ENCODE assay signal across 21 cellular contexts in genomic region chr11:74941492-74941891, GRCh38.
"Had no signal": no experiment of that assay in that cellular context is flagged by ENCODE, and none has a peak within 500 bp of the region (broad histone marks: within the 10 kb centered on the region; RNA-seq: fewer than 3 reads in every experiment).

No MANE protein-coding gene starts in this region.

- H3K27me3 Mint-ChIP-seq: activated CD4-positive, alpha-beta memory T cell treated with anti-CD3 and anti-CD28 coated beads, Interleukin-2, amount 10 ng/mL, durations not matched to agents 7 days and 5 days; activated CD4-positive, alpha-beta T cell treated with anti-CD3 and anti-CD28 coated beads for 36 hours; stimulated activated naive CD8-positive, alpha-beta T cell treated with anti-CD3 and anti-CD28 coated beads, Interleukin-15, Interleukin-2, amounts not matched to agents 100 ng/mL and 50 ng/mL, for 24 hours; type B pancreatic cell had no signal

- ATAC-seq: activated CD4-positive, alpha-beta T cell treated with anti-CD3 and anti-CD28 coated beads for 36 hours; activated naive CD4-positive, alpha-beta T cell treated with anti-CD3 and anti-CD28 coated beads, Interleukin-2, amount 50 U/mL, for 72 hours; left colon; WTC11 had no signal

- H3K4me1 Mint-ChIP-seq: mesothelial cell of epicardium, nephron, WTC11 had no signal

- H3K4me3 ChIP-seq: dorsolateral prefrontal cortex, lung had no signal

- H3K4me1 ChIP-seq: parathyroid adenoma had no signal

- H3K27me3 ChIP-seq: dorsolateral prefrontal cortex had no signal

- H3K9me3 Mint-ChIP-seq: activated CD4-positive, alpha-beta memory T cell treated with anti-CD3 and anti-CD28 coated beads, Interleukin-2, amount 10 ng/mL, durations not matched to agents 7 days and 5 days; activated naive CD4-positive, alpha-beta T cell treated with anti-CD3 and anti-CD28 coated beads, Interleukin-2, amount 50 U/mL, for 72 hours; mesothelial cell of epicardium; nephron; stimulated activated naive CD8-positive, alpha-beta T cell treated with anti-CD3 and anti-CD28 coated beads, Interleukin-15, Interleukin-2, amounts not matched to agents 100 ng/mL and 50 ng/mL, for 24 hours; T-helper 2 cell treated with Interferon-gamma antibody and Interleukin-4, amounts not matched to agents 5 μg/mL and 100 μg/mL, for 36 hours; type B pancreatic cell; WTC11 had no signal

- H3K9ac ChIP-seq: parathyroid adenoma had no signal

- FAIRE-seq: colon, TTC549 had no signal

- H3K4me3 Mint-ChIP-seq: activated CD4-positive, alpha-beta memory T cell treated with anti-CD3 and anti-CD28 coated beads, Interleukin-2, amount 10 ng/mL, durations not matched to agents 7 days and 5 days; activated CD4-positive, alpha-beta T cell treated with anti-CD3 and anti-CD28 coated beads for 36 hours; mesothelial cell of epicardium; stimulated activated naive CD8-positive, alpha-beta T cell treated with anti-CD3 and anti-CD28 coated beads, Interleukin-15, Interleukin-2, amounts not matched to agents 100 ng/mL and 50 ng/mL, for 24 hours; T-helper 2 cell treated with Interferon-gamma antibody and Interleukin-4, amounts not matched to agents 5 μg/mL and 100 μg/mL, for 36 hours; type B pancreatic cell; WTC11 had no signal

- H3K36me3 Mint-ChIP-seq: type B pancreatic cell had no signal

- H3K27ac Mint-ChIP-seq: activated CD4-positive, alpha-beta memory T cell treated with anti-CD3 and anti-CD28 coated beads, Interleukin-2, amount 10 ng/mL, durations not matched to agents 7 days and 5 days; activated CD4-positive, alpha-beta T cell treated with anti-CD3 and anti-CD28 coated beads for 36 hours; mesothelial cell of epicardium; nephron; T-helper 2 cell treated with Interferon-gamma antibody and Interleukin-4, amounts not matched to agents 5 μg/mL and 100 μg/mL, for 36 hours; type B pancreatic cell had no signal

- DNase-seq: activated CD4-positive, alpha-beta memory T cell treated with anti-CD3 and anti-CD28 coated beads, Interleukin-2, amount 10 ng/mL, durations not matched to agents 7 days and 5 days; activated CD4-positive, alpha-beta T cell treated with anti-CD3 and anti-CD28 coated beads for 36 hours; activated gamma-delta T cell treated with Interleukin-2 at 50 U/mL for 16 hours; amygdala; dorsolateral prefrontal cortex; hippocampal formation; islet precursor cell; left colon; stimulated activated CD8-positive, alpha-beta memory T cell treated with anti-CD3 and anti-CD28 coated beads, Interleukin-4, amount 100 ng/mL, for 48 hours; SW 1271 had no signal
